Comparison of ENCODE assay signal across 32 cellular contexts in genomic region chr4:1340181-1340747, GRCh38.
"Had no signal": no experiment of that assay in that cellular context is flagged by ENCODE, and none has a peak within 500 bp of the region (broad histone marks: within the 10 kb centered on the region; RNA-seq: fewer than 3 reads in every experiment).

No MANE protein-coding gene starts in this region.

- H3K27ac ChIP-seq: epithelial cell of prostate, gastrocnemius medialis, heart right ventricle, lower lobe of right lung, ovary, right lobe of liver, stomach, thyroid gland had no signal

- H3K27me3 ChIP-seq: gastrocnemius medialis, heart right ventricle, ovary, right lobe of liver, stomach, thyroid gland had no signal

- H3K9me3 ChIP-seq: gastrocnemius medialis, lower lobe of right lung, ovary, right lobe of liver, stomach, thyroid gland had no signal

- H3K4me1 ChIP-seq: gastrocnemius medialis, thyroid gland had no signal

- H3K27me3 Mint-ChIP-seq: dendritic cell treated with granulocyte-macrophage colony-stimulating factor and Interleukin-4, amounts not matched to agents 40 ng/mL and 50 ng/mL, for 4 days; naive thymus-derived CD8-positive, alpha-beta T cell; type B pancreatic cell had no signal

- H3K4me3 Mint-ChIP-seq: dendritic cell treated with granulocyte-macrophage colony-stimulating factor and Interleukin-4, amounts not matched to agents 40 ng/mL and 50 ng/mL, for 4 days; endodermal cell; naive thymus-derived CD8-positive, alpha-beta T cell; nephron progenitor cell; type B pancreatic cell had no signal

- H3K4me3 ChIP-seq: gastrocnemius medialis, heart right ventricle, lower lobe of right lung, ovary, right lobe of liver, stomach, thyroid gland had no signal

- H3K27ac Mint-ChIP-seq: dendritic cell treated with granulocyte-macrophage colony-stimulating factor and Interleukin-4, amounts not matched to agents 40 ng/mL and 50 ng/mL, for 4 days; endodermal cell; nephron progenitor cell; type B pancreatic cell had no signal

- ATAC-seq: esophagus mucosa; gastrocnemius medialis; left colon; left ventricle myocardium superior; naive thymus-derived CD8-positive, alpha-beta T cell had no signal

- H3K9me3 Mint-ChIP-seq: endodermal cell; naive thymus-derived CD8-positive, alpha-beta T cell; type B pancreatic cell had no signal

- FAIRE-seq: colon, islet of Langerhans, small intestine, urothelium cell line had no signal

- H3K36me3 ChIP-seq: ovary had no signal

- DNase-seq: cerebellar nuclear complex; effector CD8-positive, alpha-beta T cell; endodermal cell; foreskin fibroblast; gastrocnemius medialis; heart right ventricle; hippocampal formation; kidney glomerular epithelial cell; left colon; left ventricle myocardium superior; naive thymus-derived CD8-positive, alpha-beta T cell; nephron progenitor cell; occipital lobe; retina; small intestine; stimulated activated CD4-positive, alpha-beta T cell treated with anti-CD3 and anti-CD28 coated beads, Interleukin-12 subunit alpha, Interleukin-12 subunit beta, amount 100 ng/mL, for 4 hours; stimulated activated CD4-positive, alpha-beta T cell treated with anti-CD3 and anti-CD28 coated beads, Interleukin-1b, Interleukin-23, amount 100 ng/mL, for 48 hours; stimulated activated CD4-positive, alpha-beta T cell treated with anti-CD3 and anti-CD28 coated beads, Interleukin-4, amount 100 ng/mL, for 1 hour; stimulated activated CD8-positive, alpha-beta memory T cell treated with anti-CD3 and anti-CD28 coated beads, Interleukin-4, amount 100 ng/mL, for 48 hours; stimulated activated naive CD4-positive, alpha-beta T cell treated with Interleukin-2 at 50 U/mL for 16 hours; stomach; thyroid gland had no signal
